Comparison of ENCODE assay signal across 14 cellular contexts in genomic region chr1:212247179-212247721, GRCh38. TPM values are rescaled to one million over a fixed set of nuclear protein-coding genes. Genes with fewer than 3 reads are reported as not detected.
A peak's percentile ranks its signal among the peaks of the same experiment; 100 is the strongest.
DNase-seq lines count a peak whose midpoint lies in the region; ATAC-seq and TF ChIP-seq lines count a peak whose summit lies in the region.
"Had no signal": no experiment of that assay in that cellular context is flagged by ENCODE, and none has a peak within 500 bp of the region (broad histone marks: within the 10 kb centered on the region; RNA-seq: fewer than 3 reads in every experiment).

No MANE protein-coding gene starts in this region.

- no peaks in the 10 kb centered on the region for H3K36me3 Mint-ChIP-seq in activated naive CD4-positive, alpha-beta T cell treated with anti-CD3 and anti-CD28 coated beads, Interleukin-2, amount 50 U/mL, for 72 hours
- H3K36me3 Mint-ChIP-seq: type B pancreatic cell had no signal

- H4K20me1 ChIP-seq in PC-3 (ENCODE audit: low read length), result no peaks in the 10 kb centered on the region

- CTCF ChIA-PET in PC-3 (lab: Charles Lee), result no interaction called here

- DNase-seq in AG10803 (ENCODE audit: low read depth), result peak; percentile 49
- peak; percentile 29 to 46 for DNase-seq in SJCRH30
- DNase-seq in fibroblast of peridontal ligament (ENCODE audit: extremely low read depth), result peak; percentile 78
- DNase-seq in myocyte (ENCODE audit: low read depth), result peak; percentile 16
- no peak for DNase-seq in PC-3
- no peak for DNase-seq in activated naive CD4-positive, alpha-beta T cell treated with anti-CD3 and anti-CD28 coated beads, Interleukin-2, amount 50 U/mL, for 72 hours (ENCODE audit: low spot score in 2 of 2)
- DNase-seq in HK-2 (ENCODE audit: unreplicated experiment), result no peak
- DNase-seq: activated CD4-positive, alpha-beta T cell treated with anti-CD3 and anti-CD28 coated beads for 36 hours; NCI-H1436; right lobe of liver had no signal

- no peaks in the 10 kb centered on the region for H3K79me2 ChIP-seq in PC-3 (ENCODE audit: low read length)

- H3K27ac ChIP-seq in SJCRH30 (no peak overlapping the region), PC-3 (ENCODE audit: low read length) (no peak overlapping the region)
- H3K27ac ChIP-seq: SK-N-MC had no signal

- no peak overlapping the region for H3K9ac ChIP-seq in PC-3 (ENCODE audit: low read length)

- no peak overlapping the region for H3K27ac Mint-ChIP-seq in activated naive CD4-positive, alpha-beta T cell treated with anti-CD3 and anti-CD28 coated beads, Interleukin-2, amount 50 U/mL, for 72 hours
- H3K27ac Mint-ChIP-seq: activated CD4-positive, alpha-beta T cell treated with anti-CD3 and anti-CD28 coated beads for 36 hours; B cell; type B pancreatic cell had no signal

- no peaks in the 10 kb centered on the region for H3K9me3 ChIP-seq in SJCRH30 (replicated peaks)
- no peaks in the 10 kb centered on the region for H3K9me3 ChIP-seq in PC-3 (ENCODE audit: low read length)
- H3K9me3 ChIP-seq: right lobe of liver had no signal

- POLR2A ChIA-PET in PC-3 (lab: Charles Lee; ENCODE audit: unreplicated experiment), result interaction anchor here (0.7 kb wide), 1 partner anchor 115 kb away, joined by 4 read pairs; no protein-coding TSS in a partner anchor

- H3F3A ChIP-seq in PC-3 (ENCODE audit: low read length, unreplicated experiment), result no peaks in the 10 kb centered on the region

- H3K4me1 ChIP-seq in SJCRH30, result peaks cover 6% of the 10 kb centered on the region; the same call in 1 of the 2 replicates
- no peaks in the 10 kb centered on the region for H3K4me1 ChIP-seq in PC-3 (ENCODE audit: insufficient read depth, low read length)

- no TSS peak for BruUV-seq in PC-3 (replicated peaks; lab: Mats Ljungman, UMichigan)

- ATAC-seq in PC-3 (no peak), GM18502 (IDR thresholded peaks at IDR 0.05; ENCODE audit: poor library complexity, unreplicated experiment) (no peak)
- no peak for ATAC-seq in activated naive CD4-positive, alpha-beta T cell treated with anti-CD3 and anti-CD28 coated beads, Interleukin-2, amount 50 U/mL, for 72 hours
- ATAC-seq: activated CD4-positive, alpha-beta T cell treated with anti-CD3 and anti-CD28 coated beads for 36 hours had no signal

- intact Hi-C loops in PC-3 (cut with micrococcal nuclease), result no loop called here

- TF ChIP-seq CTCF in AG10803 (conservative IDR thresholded peaks at IDR 0.05; ENCODE audit: low read length), result no peak
- TF ChIP-seq CTCF in PC-3 (conservative IDR thresholded peaks at IDR 0.05; ENCODE audit: low read depth, low read length), result no peak

- no peaks in the 10 kb centered on the region for H3K9me3 Mint-ChIP-seq in activated naive CD4-positive, alpha-beta T cell treated with anti-CD3 and anti-CD28 coated beads, Interleukin-2, amount 50 U/mL, for 72 hours

- H3K27me3 ChIP-seq in SJCRH30 (no peaks in the 10 kb centered on the region; the same call in 1 of the 2 replicates), PC-3 (ENCODE audit: low read length) (no peaks in the 10 kb centered on the region)
- H3K27me3 ChIP-seq: right lobe of liver had no signal

- H2AFZ ChIP-seq in PC-3 (ENCODE audit: low read length), result no peak overlapping the region

- H3K4me3 ChIP-seq in AG10803 (ENCODE audit: low read length) (no peak overlapping the region), SJCRH30 (no peak overlapping the region), PC-3 (ENCODE audit: low read length) (no peak overlapping the region)
- H3K4me3 ChIP-seq: right lobe of liver, SK-N-MC had no signal

- H3K9me2 ChIP-seq in PC-3 (replicated peaks; ENCODE audit: low read length), result no peaks in the 10 kb centered on the region

- H3K4me2 ChIP-seq in PC-3 (ENCODE audit: low read length), result no peak overlapping the region

- H3K36me3 ChIP-seq in SJCRH30, result no peaks in the 10 kb centered on the region
- H3K36me3 ChIP-seq in PC-3 (ENCODE audit: low read depth, low read length), result no peaks in the 10 kb centered on the region
- H3K36me3 ChIP-seq: right lobe of liver had no signal

RNA-seq across cellular contexts. Expression of gene PPP2R5A, which starts 38.0 kb away (rescaled TPM):
- total RNA-seq in SJCRH30 (2014; rRNA removed; shearing (Covaris generic)), result 14.3 and 18.8 TPM in 2 replicates
- 13.8 and 29.8 TPM in 2 replicates for total RNA-seq in myocyte
- polyA plus RNA-seq in myocyte (2012), result 4.6 TPM
- 44.0 and 64.7 TPM in 2 replicates for total RNA-seq in PC-3 (2014; rRNA removed)
- total RNA-seq in activated naive CD4-positive, alpha-beta T cell treated with anti-CD3 and anti-CD28 coated beads, Interleukin-2, amount 50 U/mL, for 72 hours, result 10 to 100 TPM; 28.1 to 33.1 TPM

Comparison
In these comparisons a context has a peak if more than half of its experiments do, and no peak if none do; other contexts are left out.
1. DNase-seq: peak in AG10803 (single experiment), SJCRH30 (2 of 2), fibroblast of peridontal ligament (single experiment) and myocyte (single experiment); none in PC-3 (single experiment), activated naive CD4-positive, alpha-beta T cell treated with anti-CD3 and anti-CD28 coated beads, Interleukin-2, amount 50 U/mL, for 72 hours (0 of 2) and HK-2 (single experiment).